ENCODE assay signal across 7 cellular contexts in genomic region chr22:27879923-27880322, GRCh38. TPM values are rescaled to one million over a fixed set of nuclear protein-coding genes. Genes with fewer than 3 reads are reported as not detected.
DNase-seq lines count a peak whose midpoint lies in the region; ATAC-seq, FAIRE-seq and TF ChIP-seq lines count a peak whose summit lies in the region.

No MANE protein-coding gene starts in this region.

- H3K9me3 Mint-ChIP-seq in astrocyte (ENCODE audit: unreplicated experiment), result no peaks in the 10 kb centered on the region

- H3K27ac ChIP-seq in astrocyte (ENCODE audit: low read depth, low read length) (no peak overlapping the region), thoracic aorta (peak overlapping the region; percentile 72 to 85)

- no peak overlapping the region for H3K4me3 Mint-ChIP-seq in astrocyte (ENCODE audit: unreplicated experiment)

- peaks cover 65% of the 10 kb centered on the region for H3K79me2 ChIP-seq in astrocyte (ENCODE audit: insufficient read depth, low read length)

- DNase-seq in G401 (ENCODE audit: low spot score) (peak; percentile 23), Kasumi-1 (lab: John Stamatoyannopoulos, UW) (peak; percentile 45 to 56), astrocyte (ENCODE audit: low read depth) (peak; percentile 31), iPS-NIHi7 (ENCODE audit: extremely low spot score) (peak; percentile 68), thoracic aorta (ENCODE audit: low spot score) (no peak), GM12892 (ENCODE audit: insufficient read length) (no peak)

- H4K20me1 ChIP-seq in astrocyte (ENCODE audit: insufficient read depth, low read length), result peaks cover 75% of the 10 kb centered on the region

- TF ChIP-seq POLR2A in GM12892 (IDR thresholded peaks at IDR 0.05; ENCODE audit: low read depth, low read length), result no peak

- in situ Hi-C loops in G401 (cut with HindIII; ENCODE audit: low sequenced_read_pairs), result no loop called here

- H3K36me3 ChIP-seq in astrocyte (ENCODE audit: insufficient read depth, low read length), result peaks cover 12% of the 10 kb centered on the region
- H3K36me3 ChIP-seq in thoracic aorta, result no peaks in the 10 kb centered on the region

- H3K36me3 Mint-ChIP-seq in astrocyte (ENCODE audit: low read depth, unreplicated experiment), result peaks cover 7% of the 10 kb centered on the region

- H3K4me3 ChIP-seq in astrocyte (ENCODE audit: insufficient read depth, low read depth, low read length) (no peak overlapping the region), thoracic aorta (no peak overlapping the region)

- peak; percentile 64 for TF ChIP-seq CTCF in astrocyte (IDR thresholded peaks at IDR 0.05; ENCODE audit: insufficient read depth, low read depth, low read length)
- peak; percentile 62 for TF ChIP-seq CTCF in thoracic aorta (IDR thresholded peaks at IDR 0.05)

- no peak overlapping the region for H3K4me2 ChIP-seq in astrocyte (ENCODE audit: low read length)

- H3K27ac Mint-ChIP-seq in astrocyte (ENCODE audit: unreplicated experiment), result no peak overlapping the region

- no peak overlapping the region for H3K9ac ChIP-seq in astrocyte (ENCODE audit: low read length)

- H3K4me1 ChIP-seq in astrocyte (ENCODE audit: insufficient read depth, low read length), result peaks cover 11% of the 10 kb centered on the region
- peaks cover 43 to 79% of the 10 kb centered on the region in 2 donors for H3K4me1 ChIP-seq in thoracic aorta (ENCODE audit: control insufficient read depth in 1 of 2, low read depth in 2 of 2)

- H3K27me3 ChIP-seq in astrocyte (ENCODE audit: insufficient read depth, low read length), result no peaks in the 10 kb centered on the region
- H3K27me3 ChIP-seq in thoracic aorta (replicated peaks; ENCODE audit: insufficient read depth), result no peaks in the 10 kb centered on the region

- peaks cover 34% of the 10 kb centered on the region for H3K4me1 Mint-ChIP-seq in astrocyte (ENCODE audit: low read depth, unreplicated experiment)

- H3K27me3 Mint-ChIP-seq in astrocyte (ENCODE audit: low read depth, unreplicated experiment), result no peaks in the 10 kb centered on the region

- no peak for ATAC-seq in thoracic aorta (ENCODE audit: insufficient number of reproducible peaks, low FRiP score, low read depth)
- ATAC-seq in HG03095 (IDR thresholded peaks at IDR 0.05; ENCODE audit: unreplicated experiment), result no peak

- no peaks in the 10 kb centered on the region for H3K9me3 ChIP-seq in astrocyte (ENCODE audit: insufficient read depth, low read depth, low read length)
- H3K9me3 ChIP-seq in thoracic aorta, result no peaks in the 10 kb centered on the region

- H2AFZ ChIP-seq in astrocyte (ENCODE audit: low read depth, low read length), result no peak overlapping the region

- FAIRE-seq in astrocyte (lab: Jason Lieb, UNC), result no peak
- no peak for FAIRE-seq in GM12892 (lab: Jason Lieb, UNC)

RNA-seq across cellular contexts. Expression of gene PITPNB, which starts 39.1 kb away (rescaled TPM):
- 10.0 and 29.5 TPM in 2 replicates for total RNA-seq in G401 (2014; rRNA removed; shearing (Covaris generic))
- total RNA-seq in astrocyte (90.0 and 90.6 TPM in 2 replicates), thoracic aorta (100 to 1,000 TPM in 1 of 2 donors, 10 to 100 TPM in 1; 42.2 to 111 TPM)
- polyA plus RNA-seq in GM12892 (2012; ENCODE audit: missing spikeins), result 52.9 TPM

Comparison
In these comparisons a context has a peak if more than half of its experiments do, and no peak if none do; other contexts are left out.
1. DNase-seq: peak in G401 (single experiment), Kasumi-1 (2 of 2), astrocyte (single experiment) and iPS-NIHi7 (single experiment); none in thoracic aorta (single experiment) and GM12892 (single experiment).